Comparison of ENCODE assay signal across 1 cellular context in the genomic region with DNA sequence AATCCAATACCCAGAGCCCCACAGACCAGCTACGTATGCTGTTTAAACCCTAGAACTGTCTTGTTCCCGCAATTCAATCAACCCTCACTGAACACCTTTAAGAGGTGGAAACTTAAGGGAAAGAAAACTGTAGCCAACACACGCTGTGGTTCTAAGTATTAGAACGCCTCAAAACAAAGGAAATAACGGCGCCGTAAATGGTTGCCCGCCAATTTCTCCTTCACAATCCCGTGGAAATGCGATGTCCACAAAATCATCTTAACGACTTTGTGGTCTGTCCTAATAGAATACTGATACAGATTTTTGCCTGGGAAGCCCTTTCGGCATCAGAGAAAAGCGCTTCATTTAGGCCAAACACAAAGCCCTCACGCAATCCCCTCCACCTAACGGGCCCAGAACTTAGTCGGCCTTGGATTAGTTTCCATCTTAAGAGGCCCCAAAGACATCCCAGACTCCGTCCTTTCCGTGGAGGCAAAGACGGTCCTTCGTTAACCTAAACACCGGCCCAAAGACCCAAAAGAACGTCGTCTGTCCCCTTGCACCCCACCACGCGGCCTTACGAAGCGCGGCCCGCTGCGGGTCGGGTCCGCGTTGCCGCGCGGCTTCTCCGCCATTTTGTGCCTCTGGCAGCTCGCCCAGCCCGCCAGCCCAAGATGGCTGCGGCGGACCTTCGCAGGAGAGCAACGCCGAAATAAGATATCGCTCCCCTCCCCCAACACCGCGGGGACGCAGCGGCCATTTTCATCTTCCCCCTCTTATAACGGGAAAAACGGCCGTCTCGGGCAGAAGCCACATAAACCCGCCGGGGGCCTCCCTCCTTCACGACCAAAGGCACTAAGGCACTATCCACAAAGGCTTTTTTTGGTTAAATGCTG.
TF ChIP-seq lines count a peak whose summit lies in the region.

No MANE protein-coding gene starts in this region.

TF ChIP-seq in K562, 482 proteins besides CTCF, POLR2A, EP300 and RAD21 (continued from another document and continues in another):
- TF ChIP-seq NELFE (IDR thresholded peaks at IDR 0.05; ENCODE audit: insufficient read depth, insufficient read length): no peak
- no peak for TF ChIP-seq ZNF316 (IDR thresholded peaks at IDR 0.05)
- TF ChIP-seq ZNF146 (CRISPR knock-in tag; IDR thresholded peaks at IDR 0.05; ENCODE audit: unreplicated experiment): no peak
- no peak for TF ChIP-seq UBTF (IDR thresholded peaks at IDR 0.05; ENCODE audit: borderline replicate concordance in 1 of 2, low read depth in 2 of 2, low read length in 2 of 2)
- TF ChIP-seq HEY1 (CRISPR knock-in tag; IDR thresholded peaks at IDR 0.05; ENCODE audit: borderline replicate concordance): no peak
- no peak for TF ChIP-seq SLC30A9 (CRISPR knock-in tag; IDR thresholded peaks at IDR 0.05)
- TF ChIP-seq, protein P1, sequence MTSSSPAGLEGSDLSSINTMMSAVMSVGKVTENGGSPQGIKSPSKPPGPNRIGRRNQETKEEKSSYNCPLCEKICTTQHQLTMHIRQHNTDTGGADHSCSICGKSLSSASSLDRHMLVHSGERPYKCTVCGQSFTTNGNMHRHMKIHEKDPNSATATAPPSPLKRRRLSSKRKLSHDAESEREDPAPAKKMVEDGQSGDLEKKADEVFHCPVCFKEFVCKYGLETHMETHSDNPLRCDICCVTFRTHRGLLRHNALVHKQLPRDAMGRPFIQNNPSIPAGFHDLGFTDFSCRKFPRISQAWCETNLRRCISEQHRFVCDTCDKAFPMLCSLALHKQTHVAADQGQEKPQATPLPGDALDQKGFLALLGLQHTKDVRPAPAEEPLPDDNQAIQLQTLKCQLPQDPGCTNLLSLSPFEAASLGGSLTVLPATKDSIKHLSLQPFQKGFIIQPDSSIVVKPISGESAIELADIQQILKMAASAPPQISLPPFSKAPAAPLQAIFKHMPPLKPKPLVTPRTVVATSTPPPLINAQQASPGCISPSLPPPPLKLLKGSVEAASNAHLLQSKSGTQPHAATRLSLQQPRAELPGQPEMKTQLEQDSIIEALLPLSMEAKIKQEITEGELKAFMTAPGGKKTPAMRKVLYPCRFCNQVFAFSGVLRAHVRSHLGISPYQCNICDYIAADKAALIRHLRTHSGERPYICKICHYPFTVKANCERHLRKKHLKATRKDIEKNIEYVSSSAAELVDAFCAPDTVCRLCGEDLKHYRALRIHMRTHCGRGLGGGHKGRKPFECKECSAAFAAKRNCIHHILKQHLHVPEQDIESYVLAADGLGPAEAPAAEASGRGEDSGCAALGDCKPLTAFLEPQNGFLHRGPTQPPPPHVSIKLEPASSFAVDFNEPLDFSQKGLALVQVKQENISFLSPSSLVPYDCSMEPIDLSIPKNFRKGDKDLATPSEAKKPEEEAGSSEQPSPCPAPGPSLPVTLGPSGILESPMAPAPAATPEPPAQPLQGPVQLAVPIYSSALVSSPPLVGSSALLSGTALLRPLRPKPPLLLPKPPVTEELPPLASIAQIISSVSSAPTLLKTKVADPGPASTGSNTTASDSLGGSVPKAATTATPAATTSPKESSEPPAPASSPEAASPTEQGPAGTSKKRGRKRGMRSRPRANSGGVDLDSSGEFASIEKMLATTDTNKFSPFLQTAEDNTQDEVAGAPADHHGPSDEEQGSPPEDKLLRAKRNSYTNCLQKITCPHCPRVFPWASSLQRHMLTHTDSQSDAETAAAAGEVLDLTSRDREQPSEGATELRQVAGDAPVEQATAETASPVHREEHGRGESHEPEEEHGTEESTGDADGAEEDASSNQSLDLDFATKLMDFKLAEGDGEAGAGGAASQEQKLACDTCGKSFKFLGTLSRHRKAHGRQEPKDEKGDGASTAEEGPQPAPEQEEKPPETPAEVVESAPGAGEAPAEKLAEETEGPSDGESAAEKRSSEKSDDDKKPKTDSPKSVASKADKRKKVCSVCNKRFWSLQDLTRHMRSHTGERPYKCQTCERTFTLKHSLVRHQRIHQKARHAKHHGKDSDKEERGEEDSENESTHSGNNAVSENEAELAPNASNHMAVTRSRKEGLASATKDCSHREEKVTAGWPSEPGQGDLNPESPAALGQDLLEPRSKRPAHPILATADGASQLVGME (CRISPR knock-in tag; IDR thresholded peaks at IDR 0.05): no peak
- TF ChIP-seq GTF2F1 (IDR thresholded peaks at IDR 0.05; ENCODE audit: low read depth, low read length): no peak
- no peak for TF ChIP-seq NCOA1 (IDR thresholded peaks at IDR 0.05; ENCODE audit: low read depth)
- no peak for TF ChIP-seq TAL1 (IDR thresholded peaks at IDR 0.05)
- 0 out of 2 replicates have a peak, but pooled peaks have one; percentile 63 for TF ChIP-seq XRCC5 (IDR thresholded peaks at IDR 0.05; ENCODE audit: low read depth, low read length)
- TF ChIP-seq, protein P2, sequence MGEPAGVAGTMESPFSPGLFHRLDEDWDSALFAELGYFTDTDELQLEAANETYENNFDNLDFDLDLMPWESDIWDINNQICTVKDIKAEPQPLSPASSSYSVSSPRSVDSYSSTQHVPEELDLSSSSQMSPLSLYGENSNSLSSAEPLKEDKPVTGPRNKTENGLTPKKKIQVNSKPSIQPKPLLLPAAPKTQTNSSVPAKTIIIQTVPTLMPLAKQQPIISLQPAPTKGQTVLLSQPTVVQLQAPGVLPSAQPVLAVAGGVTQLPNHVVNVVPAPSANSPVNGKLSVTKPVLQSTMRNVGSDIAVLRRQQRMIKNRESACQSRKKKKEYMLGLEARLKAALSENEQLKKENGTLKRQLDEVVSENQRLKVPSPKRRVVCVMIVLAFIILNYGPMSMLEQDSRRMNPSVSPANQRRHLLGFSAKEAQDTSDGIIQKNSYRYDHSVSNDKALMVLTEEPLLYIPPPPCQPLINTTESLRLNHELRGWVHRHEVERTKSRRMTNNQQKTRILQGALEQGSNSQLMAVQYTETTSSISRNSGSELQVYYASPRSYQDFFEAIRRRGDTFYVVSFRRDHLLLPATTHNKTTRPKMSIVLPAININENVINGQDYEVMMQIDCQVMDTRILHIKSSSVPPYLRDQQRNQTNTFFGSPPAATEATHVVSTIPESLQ (CRISPR knock-in tag; IDR thresholded peaks at IDR 0.05): no peak
- no peak for TF ChIP-seq ZNF354B (CRISPR knock-in tag; IDR thresholded peaks at IDR 0.05)
- no peak for TF ChIP-seq NR4A1 (CRISPR knock-in tag; IDR thresholded peaks at IDR 0.05)
- no peak for TF ChIP-seq NR4A1 (tag; IDR thresholded peaks at IDR 0.05)
- TF ChIP-seq EWSR1 (IDR thresholded peaks at IDR 0.05; ENCODE audit: borderline replicate concordance, low read depth, partially characterized antibody): no peak
- TF ChIP-seq, protein P3, sequence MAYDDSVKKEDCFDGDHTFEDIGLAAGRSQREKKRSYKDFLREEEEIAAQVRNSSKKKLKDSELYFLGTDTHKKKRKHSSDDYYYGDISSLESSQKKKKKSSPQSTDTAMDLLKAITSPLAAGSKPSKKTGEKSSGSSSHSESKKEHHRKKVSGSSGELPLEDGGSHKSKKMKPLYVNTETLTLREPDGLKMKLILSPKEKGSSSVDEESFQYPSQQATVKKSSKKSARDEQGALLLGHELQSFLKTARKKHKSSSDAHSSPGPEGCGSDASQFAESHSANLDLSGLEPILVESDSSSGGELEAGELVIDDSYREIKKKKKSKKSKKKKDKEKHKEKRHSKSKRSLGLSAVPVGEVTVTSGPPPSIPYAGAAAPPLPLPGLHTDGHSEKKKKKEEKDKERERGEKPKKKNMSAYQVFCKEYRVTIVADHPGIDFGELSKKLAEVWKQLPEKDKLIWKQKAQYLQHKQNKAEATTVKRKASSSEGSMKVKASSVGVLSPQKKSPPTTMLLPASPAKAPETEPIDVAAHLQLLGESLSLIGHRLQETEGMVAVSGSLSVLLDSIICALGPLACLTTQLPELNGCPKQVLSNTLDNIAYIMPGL (CRISPR knock-in tag; IDR thresholded peaks at IDR 0.05): no peak
- TF ChIP-seq, protein P4, sequence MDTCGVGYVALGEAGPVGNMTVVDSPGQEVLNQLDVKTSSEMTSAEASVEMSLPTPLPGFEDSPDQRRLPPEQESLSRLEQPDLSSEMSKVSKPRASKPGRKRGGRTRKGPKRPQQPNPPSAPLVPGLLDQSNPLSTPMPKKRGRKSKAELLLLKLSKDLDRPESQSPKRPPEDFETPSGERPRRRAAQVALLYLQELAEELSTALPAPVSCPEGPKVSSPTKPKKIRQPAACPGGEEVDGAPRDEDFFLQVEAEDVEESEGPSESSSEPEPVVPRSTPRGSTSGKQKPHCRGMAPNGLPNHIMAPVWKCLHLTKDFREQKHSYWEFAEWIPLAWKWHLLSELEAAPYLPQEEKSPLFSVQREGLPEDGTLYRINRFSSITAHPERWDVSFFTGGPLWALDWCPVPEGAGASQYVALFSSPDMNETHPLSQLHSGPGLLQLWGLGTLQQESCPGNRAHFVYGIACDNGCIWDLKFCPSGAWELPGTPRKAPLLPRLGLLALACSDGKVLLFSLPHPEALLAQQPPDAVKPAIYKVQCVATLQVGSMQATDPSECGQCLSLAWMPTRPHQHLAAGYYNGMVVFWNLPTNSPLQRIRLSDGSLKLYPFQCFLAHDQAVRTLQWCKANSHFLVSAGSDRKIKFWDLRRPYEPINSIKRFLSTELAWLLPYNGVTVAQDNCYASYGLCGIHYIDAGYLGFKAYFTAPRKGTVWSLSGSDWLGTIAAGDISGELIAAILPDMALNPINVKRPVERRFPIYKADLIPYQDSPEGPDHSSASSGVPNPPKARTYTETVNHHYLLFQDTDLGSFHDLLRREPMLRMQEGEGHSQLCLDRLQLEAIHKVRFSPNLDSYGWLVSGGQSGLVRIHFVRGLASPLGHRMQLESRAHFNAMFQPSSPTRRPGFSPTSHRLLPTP (IDR thresholded peaks at IDR 0.05; ENCODE audit: borderline replicate concordance, extremely low read depth, insufficient read length): no peak
- no peak for TF ChIP-seq RUNX1 (IDR thresholded peaks at IDR 0.05; ENCODE audit: low read depth)
- TF ChIP-seq U2AF1 (optimal IDR thresholded peaks at IDR 0.05; ENCODE audit: low read depth, low read length): no peak
- TF ChIP-seq NFE2L1 (tag; IDR thresholded peaks at IDR 0.05; ENCODE audit: borderline replicate concordance, low read depth): no peak
- no peak for TF ChIP-seq SMARCB1 (IDR thresholded peaks at IDR 0.05; ENCODE audit: insufficient read length, low read depth)
- peak; percentile 56 for TF ChIP-seq HMGN3 (IDR thresholded peaks at IDR 0.05; ENCODE audit: borderline replicate concordance, extremely low read depth, insufficient read length, low read depth, low read length)
- no peak for TF ChIP-seq FOXA1 (IDR thresholded peaks at IDR 0.05; ENCODE audit: borderline replicate concordance)
- no peak for TF ChIP-seq HDAC8 (tag; IDR thresholded peaks at IDR 0.05)
- TF ChIP-seq ETV5 (CRISPR knock-in tag; IDR thresholded peaks at IDR 0.05; ENCODE audit: low read depth): no peak
- TF ChIP-seq WHSC1 (IDR thresholded peaks at IDR 0.05; ENCODE audit: low read length): no peak
- TF ChIP-seq ZNF324 (CRISPR knock-in tag; IDR thresholded peaks at IDR 0.05): no peak
- TF ChIP-seq PTBP1 (IDR thresholded peaks at IDR 0.05; ENCODE audit: low read depth, low read length): no peak
- peak; percentile 65; the same call in 1 of the 2 replicates for TF ChIP-seq HCFC1 (IDR thresholded peaks at IDR 0.05; ENCODE audit: low read depth, low read length)
- TF ChIP-seq RAD51 (IDR thresholded peaks at IDR 0.05; ENCODE audit: borderline replicate concordance, low read depth): no peak
- TF ChIP-seq CBX5 (IDR thresholded peaks at IDR 0.05; ENCODE audit: borderline replicate concordance, low read depth): no peak
- no peak for TF ChIP-seq CBFA2T3 (IDR thresholded peaks at IDR 0.05)
- TF ChIP-seq NFE2 (IDR thresholded peaks at IDR 0.05; ENCODE audit: low read depth): no peak
- TF ChIP-seq CEBPB (tag; IDR thresholded peaks at IDR 0.05): no peak
- TF ChIP-seq CBFB (CRISPR knock-in tag; IDR thresholded peaks at IDR 0.05): no peak
- no peak for TF ChIP-seq NFATC3 (IDR thresholded peaks at IDR 0.05)
- no peak for TF ChIP-seq EHMT2 (IDR thresholded peaks at IDR 0.05)
- no peak for TF ChIP-seq ZNF24 (IDR thresholded peaks at IDR 0.05)
- no peak for TF ChIP-seq ZC3H4 (CRISPR knock-in tag; IDR thresholded peaks at IDR 0.05; ENCODE audit: borderline replicate concordance)
